ENCODE assay signal across 16 cellular contexts in genomic region chr4:75547647-75548387, GRCh38. TPM values are rescaled to one million over a fixed set of nuclear protein-coding genes. Genes with fewer than 3 reads are reported as not detected.
DNase-seq lines count a peak whose midpoint lies in the region; ATAC-seq and TF ChIP-seq lines count a peak whose summit lies in the region.
"Had no signal": no experiment of that assay in that cellular context is flagged by ENCODE, and none has a peak within 500 bp of the region (broad histone marks: within the 10 kb centered on the region; RNA-seq: fewer than 3 reads in every experiment).

No MANE protein-coding gene starts in this region.

- 0 out of 2 replicates have a peak, but pooled peaks cover 3% of the 10 kb centered on the region for H3K36me3 ChIP-seq in OCI-LY7 (ENCODE audit: insufficient read depth, low read length)
- H3K36me3 ChIP-seq in sigmoid colon, result peaks cover 0 to 15% (median 0%) of the 10 kb centered on the region in 4 donors

- no peaks in the 10 kb centered on the region for H3K9me2 ChIP-seq in OCI-LY7 (ENCODE audit: insufficient read depth, low read length)

- no peaks in the 10 kb centered on the region for H4K20me1 ChIP-seq in OCI-LY7 (ENCODE audit: insufficient read depth, low read length)

- no peaks in the 10 kb centered on the region for H3K79me2 ChIP-seq in OCI-LY7 (ENCODE audit: insufficient read depth, low read depth, low read length)

- POLR2A ChIA-PET in OCI-LY7 (lab: Charles Lee), result interaction anchor here (0.6 to 1.7 kb wide), 5 partner anchors 8 to 81 kb away, joined by 3 to 5 read pairs (median 3); partner anchors contain the start of gene ODAPH

- TF ChIP-seq EP300 in sigmoid colon (IDR thresholded peaks at IDR 0.05), result no peak

- no peak for ATAC-seq in HG02870 (IDR thresholded peaks at IDR 0.05; ENCODE audit: unreplicated experiment)
- ATAC-seq: T-cell had no signal

- BruUV-seq in OCI-LY7 (replicated peaks; lab: Mats Ljungman, UMichigan), result no TSS peak

- H3K9me3 ChIP-seq in OCI-LY7 (ENCODE audit: low read length) (no peaks in the 10 kb centered on the region), sigmoid colon (no peaks in the 10 kb centered on the region)

- H2AFZ ChIP-seq in OCI-LY7 (ENCODE audit: low read length), result no peak overlapping the region

- DNase-seq in DMS53 (lab: John Stamatoyannopoulos, UW) (peak; percentile 13), DMS53 treated with DMSO at 0.1 percent for 48 hours (lab: John Stamatoyannopoulos, UW; ENCODE audit: unreplicated experiment) (no peak), OCI-LY7 (ENCODE audit: low spot score) (peak; percentile 43), head of caudate nucleus (peak in 23 of 42 donors; percentile 6 to 66 (median 38)), sigmoid colon (peak; percentile 75), middle frontal gyrus (ENCODE audit: extremely low spot score, low spot score) (no peak), occipital lobe (lab: John Stamatoyannopoulos, UW) (no peak)
- DNase-seq: 8988T; activated CD8-positive, alpha-beta memory T cell treated with anti-CD3 and anti-CD28 coated beads, Interleukin-2, amount 50 U/mL, for 48 hours; GF-D8; NCI-H2171; stimulated activated CD4-positive, alpha-beta T cell treated with anti-CD3 and anti-CD28 coated beads, Interleukin-2, amount 100 ng/mL, for 24 hours; T-cell had no signal

- no peak overlapping the region for H3K27ac ChIP-seq in OCI-LY7 (ENCODE audit: low read depth, low read length, poor library complexity, severe bottlenecking)
- H3K27ac ChIP-seq in sigmoid colon, result no peak overlapping the region

- intact Hi-C loops in OCI-LY7 (cut with micrococcal nuclease; ENCODE audit: unreplicated experiment), result no loop called here
- intact Hi-C loops in head of caudate nucleus (cut with DNase I), result no loop called here
- intact Hi-C loops in sigmoid colon (cut with DNase I), result no loop called here

- H3K4me2 ChIP-seq in OCI-LY7 (ENCODE audit: low read length), result 0 out of 2 replicates have a peak overlapping the region, but pooled peaks have one; percentile 4

- H3K4me3 ChIP-seq in OCI-LY7 (ENCODE audit: low read depth, low read length, poor library complexity, severe bottlenecking), result no peak overlapping the region
- H3K4me3 ChIP-seq in sigmoid colon, result no peak overlapping the region

- no peaks in the 10 kb centered on the region for H3K27me3 ChIP-seq in sigmoid colon

- TF ChIP-seq POLR2A in sigmoid colon (IDR thresholded peaks at IDR 0.05), result no peak

- TF ChIP-seq CTCF in OCI-LY7 (conservative IDR thresholded peaks at IDR 0.05; ENCODE audit: low read length) (no peak), sigmoid colon (IDR thresholded peaks at IDR 0.05) (no peak)

- 81 to 83% methylated on average over 15 of the region's 15 CpGs for WGBS in sigmoid colon, 2 donors

- CTCF ChIA-PET in OCI-LY7 (lab: Charles Lee; ENCODE audit: unreplicated experiment), result interaction anchor here (1.1 kb wide), 1 partner anchor 10 kb away, joined by 3 read pairs; no protein-coding TSS in a partner anchor

- H3K4me1 ChIP-seq in OCI-LY7 (ENCODE audit: insufficient read depth, low read length, poor library complexity, severe bottlenecking) (no peaks in the 10 kb centered on the region), sigmoid colon (no peaks in the 10 kb centered on the region)

RNA-seq across cellular contexts. Expression of gene ODAPH, which starts 8.0 kb away (rescaled TPM):
- not detected in 2 replicates for total RNA-seq in OCI-LY7 (2014; rRNA removed; shearing (Covaris generic))
- total RNA-seq in OCI-LY7 (2022), result 0.40 TPM in 1 of 2 replicates, not detected in the other
- not detected for total RNA-seq in sigmoid colon
- under 1 TPM in 1 of 3 donors, not detected in 2; 0.06 TPM for polyA plus RNA-seq in sigmoid colon
- total RNA-seq in occipital lobe, result not detected
- total RNA-seq: bronchial epithelial cell, subcutaneous adipose tissue had no signal

RNA-seq across cellular contexts. Expression of gene THAP6, which starts 33.5 kb away (rescaled TPM):
- total RNA-seq in OCI-LY7 (2014; rRNA removed; shearing (Covaris generic)), result 15.9 and 17.2 TPM in 2 replicates
- 27.3 and 30.6 TPM in 2 replicates for total RNA-seq in OCI-LY7 (2022)
- 10 to 100 TPM; 17.1 to 38.8 (median 20.0) TPM for total RNA-seq in sigmoid colon
- 1 to 10 TPM; 4.8 to 9.9 (median 6.6) TPM for polyA plus RNA-seq in sigmoid colon
- 18.6 TPM for total RNA-seq in occipital lobe

RNA-seq across cellular contexts. Expression of gene RCHY1, which starts 33.6 kb away (rescaled TPM):
- 7.7 and 9.2 TPM in 2 replicates for total RNA-seq in OCI-LY7 (2014; rRNA removed; shearing (Covaris generic))
- 25.5 and 29.4 TPM in 2 replicates for total RNA-seq in OCI-LY7 (2022)
- total RNA-seq in sigmoid colon, result 10 to 100 TPM; 19.4 to 41.5 (median 24.5) TPM
- 10 to 100 TPM; 21.7 to 38.8 (median 30.6) TPM for polyA plus RNA-seq in sigmoid colon
- 51.6 TPM for total RNA-seq in occipital lobe

Comparison
In these comparisons a context has a peak if more than half of its experiments do, and no peak if none do; other contexts are left out.
1. DNase-seq: peak in DMS53 (single experiment), OCI-LY7 (single experiment), head of caudate nucleus (23 of 42) and sigmoid colon (single experiment); none in DMS53 treated with DMSO at 0.1 percent for 48 hours (single experiment), middle frontal gyrus (single experiment) and occipital lobe (single experiment).